Comparison of ENCODE assay signal across 9 cellular contexts in the genomic region with DNA sequence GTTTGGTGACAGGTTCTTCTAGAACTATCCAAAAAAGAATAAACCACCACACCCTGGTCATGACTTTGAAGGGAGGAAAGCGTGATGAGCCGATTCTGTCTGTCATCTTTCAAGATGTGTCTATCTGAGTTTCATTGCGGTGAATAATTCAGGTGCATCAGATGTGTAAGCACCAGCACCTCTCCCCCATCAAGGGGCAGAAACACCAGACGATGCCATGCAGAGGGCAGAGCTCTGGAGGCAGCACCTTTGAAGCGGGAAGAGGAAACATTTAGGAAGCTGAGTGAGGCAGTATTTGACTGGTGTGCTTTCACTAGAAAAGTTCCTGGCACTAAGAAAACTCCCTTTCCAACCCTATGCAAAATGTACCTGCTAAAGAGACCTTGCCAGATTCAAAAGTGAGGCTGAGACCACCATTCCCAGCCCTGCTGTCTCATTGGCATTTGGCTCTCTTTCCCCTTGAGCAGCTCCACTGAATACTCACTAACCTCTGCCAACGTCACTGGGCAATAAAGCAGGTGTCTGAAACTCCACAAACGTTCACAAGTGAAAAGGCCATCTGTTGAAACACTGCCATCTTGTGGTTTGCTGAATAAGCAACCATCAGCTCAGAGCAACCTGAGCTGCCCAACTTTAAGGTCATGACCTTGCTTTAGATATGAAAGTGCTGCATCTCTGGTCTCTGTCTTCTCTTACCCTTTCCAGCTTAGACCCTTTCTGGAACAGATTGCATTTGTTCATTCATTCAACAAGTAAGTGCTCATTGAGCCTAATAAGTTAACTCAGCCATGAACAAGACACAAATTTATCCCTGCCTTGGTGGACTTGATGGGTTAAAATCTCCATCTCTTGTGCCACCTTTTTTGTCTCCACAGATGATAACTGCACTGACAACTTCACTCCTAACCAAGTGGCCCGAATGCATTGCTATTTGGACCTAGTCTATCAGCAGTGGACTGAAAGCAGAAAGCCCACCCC.
DNase-seq lines count a peak whose midpoint lies in the region; ATAC-seq, FAIRE-seq and TF ChIP-seq lines count a peak whose summit lies in the region.
"Had no signal": no experiment of that assay in that cellular context is flagged by ENCODE, and none has a peak within 500 bp of the region (broad histone marks: within the 10 kb centered on the region; RNA-seq: fewer than 3 reads in every experiment).

No MANE protein-coding gene starts in this region.

- TF ChIP-seq CTCF in brain microvascular endothelial cell (IDR thresholded peaks at IDR 0.05; ENCODE audit: low read depth, low read length, missing control alignments) = peak; percentile 42

- in situ Hi-C loops in brain microvascular endothelial cell (cut with HindIII; ENCODE audit: low pct_ligation_motif_present, low sequenced_read_pairs) = no loop called here

- H3K4me3 ChIP-seq in brain microvascular endothelial cell (ENCODE audit: low read depth, low read length) = no peak overlapping the region
- H3K4me3 ChIP-seq: BLaER1 treated with 17β-estradiol and CSF1 and Interleukin-3, amounts not matched to agents 10 nM and 100 nM had no signal

- ATAC-seq in activated CD4-positive, CD25-positive, alpha-beta regulatory T cell treated with anti-CD3 and anti-CD28 coated beads, Interleukin-2, amount 50 U/mL, for 24 hours = peak; percentile 32 to 51
- peak; percentile 95 for ATAC-seq in GM21529 (IDR thresholded peaks at IDR 0.05; ENCODE audit: unreplicated experiment)

- H3K27ac ChIP-seq in brain microvascular endothelial cell = no peak overlapping the region
- H3K27ac ChIP-seq: BLaER1 treated with 17β-estradiol and CSF1 and Interleukin-3, amounts not matched to agents 10 nM and 100 nM had no signal

- FAIRE-seq in urothelium cell line (lab: Jason Lieb, UNC) = no peak

- no peaks in the 10 kb centered on the region for H3K27me3 ChIP-seq in brain microvascular endothelial cell (replicated peaks)
- H3K27me3 ChIP-seq: BLaER1 treated with 17β-estradiol and CSF1 and Interleukin-3, amounts not matched to agents 10 nM and 100 nM had no signal

- DNase-seq in activated CD4-positive, CD25-positive, alpha-beta regulatory T cell treated with anti-CD3 and anti-CD28 coated beads, Interleukin-2, amount 50 U/mL, for 72 hours = no peak
- DNase-seq in HT-29 (ENCODE audit: low spot score) = peak; percentile 71
- peak; percentile 98 for DNase-seq in NCI-H526 treated with DMSO at 0.1 percent for 48 hours (lab: John Stamatoyannopoulos, UW)
- peak; percentile 9 for DNase-seq in brain microvascular endothelial cell
- DNase-seq in kidney glomerular epithelial cell (lab: John Stamatoyannopoulos, UW) = peak; percentile 34
- DNase-seq in urothelium cell line (ENCODE audit: low spot score) = peak; percentile 56

- H3K36me3 ChIP-seq in brain microvascular endothelial cell (replicated peaks) = no peaks in the 10 kb centered on the region
- H3K36me3 ChIP-seq: BLaER1 treated with 17β-estradiol and CSF1 and Interleukin-3, amounts not matched to agents 10 nM and 100 nM had no signal
